ENCODE assay signal across 16 cellular contexts in genomic region chr3:47865192-47865591, GRCh38.
DNase-seq lines count a peak whose midpoint lies in the region; ATAC-seq and TF ChIP-seq lines count a peak whose summit lies in the region.
"Had no signal": no experiment of that assay in that cellular context is flagged by ENCODE, and none has a peak within 500 bp of the region (broad histone marks: within the 10 kb centered on the region; RNA-seq: fewer than 3 reads in every experiment).

No MANE protein-coding gene starts in this region.

- peaks cover 38% of the 10 kb centered on the region for H3K36me3 ChIP-seq in CD4-positive, CD25-positive, alpha-beta regulatory T cell (ENCODE audit: control insufficient read depth, insufficient read depth, low read length)
- peaks cover 75 to 79% of the 10 kb centered on the region in 2 experiments for H3K36me3 ChIP-seq in mesenchymal stem cell (ENCODE audit: control insufficient read depth in 1 of 2, insufficient read depth in 2 of 2, low read depth in 1 of 2, low read length in 2 of 2)

- H4K8ac ChIP-seq in H9 (replicated peaks; ENCODE audit: insufficient read length, low read depth, low read length) (no peak overlapping the region), mesenchymal stem cell (ENCODE audit: low read length) (no peak overlapping the region)

- H3K27ac ChIP-seq in CD4-positive, CD25-positive, alpha-beta regulatory T cell (ENCODE audit: insufficient read depth, low read length, poor library complexity, severe bottlenecking), result no peak overlapping the region
- no peak overlapping the region for H3K27ac ChIP-seq in H9 (ENCODE audit: insufficient read length, low read depth, low read length)
- no peak overlapping the region for H3K27ac ChIP-seq in mesenchymal stem cell (ENCODE audit: low read length, poor library complexity, severe bottlenecking)
- H3K27ac ChIP-seq: BLaER1 had no signal

- H3K9me3 ChIP-seq in CD4-positive, CD25-positive, alpha-beta regulatory T cell (ENCODE audit: control insufficient read depth in 2 of 2, low read length in 2 of 2), result no peaks in the 10 kb centered on the region
- H3K9me3 ChIP-seq in H9 (ENCODE audit: control insufficient read depth, low read depth, low read length) (no peaks in the 10 kb centered on the region), mesenchymal stem cell (ENCODE audit: control insufficient read depth, low read length) (no peaks in the 10 kb centered on the region)
- H3K9me3 ChIP-seq: BLaER1 had no signal

- no peaks in the 10 kb centered on the region for H3K23me2 ChIP-seq in H9 (ENCODE audit: insufficient read length, low read depth, low read length, poor library complexity, severe bottlenecking)

- no peaks in the 10 kb centered on the region for H3K27me3 Mint-ChIP-seq in CD4-positive, CD25-positive, alpha-beta regulatory T cell
- H3K27me3 Mint-ChIP-seq in H9 (ENCODE audit: low read depth), result no peaks in the 10 kb centered on the region
- H3K27me3 Mint-ChIP-seq: IgD-negative memory B cell; naive thymus-derived CD4-positive, alpha-beta T cell; stimulated activated naive CD8-positive, alpha-beta T cell treated with anti-CD3 and anti-CD28 coated beads, Interleukin-15, Interleukin-2, amounts not matched to agents 100 ng/mL and 50 ng/mL, for 24 hours had no signal

- WGBS in H9 (ENCODE audit: extremely low coverage, insufficient read length, low lambda C conversion rate), result no CpG with 5 or more reads among the region's 3 CpGs
- WGBS in mesenchymal stem cell, result 83% methylated on average over 3 of the region's 3 CpGs

- no peaks in the 10 kb centered on the region for H3K9me3 Mint-ChIP-seq in CD4-positive, CD25-positive, alpha-beta regulatory T cell
- no peaks in the 10 kb centered on the region for H3K9me3 Mint-ChIP-seq in H9
- H3K9me3 Mint-ChIP-seq: activated naive CD4-positive, alpha-beta T cell treated with anti-CD3 and anti-CD28 coated beads for 36 hours; IgD-negative memory B cell; naive thymus-derived CD4-positive, alpha-beta T cell; stimulated activated naive CD8-positive, alpha-beta T cell treated with anti-CD3 and anti-CD28 coated beads, Interleukin-15, Interleukin-2, amounts not matched to agents 100 ng/mL and 50 ng/mL, for 24 hours had no signal

- H3K79me1 ChIP-seq in H9 (ENCODE audit: insufficient read depth, low read depth, low read length, poor library complexity, severe bottlenecking) (no peaks in the 10 kb centered on the region), mesenchymal stem cell (replicated peaks; ENCODE audit: low read length, poor library complexity, severe bottlenecking) (peaks cover 40% of the 10 kb centered on the region)

- H3K4me2 ChIP-seq in H9 (ENCODE audit: insufficient read depth, insufficient read length, low read length) (no peak overlapping the region), mesenchymal stem cell (ENCODE audit: low read length, poor library complexity, severe bottlenecking) (no peak overlapping the region)
- H3K4me2 ChIP-seq: BLaER1 had no signal

- no peak for ATAC-seq in CD4-positive, CD25-positive, alpha-beta regulatory T cell (ENCODE audit: low read depth in 2 of 2)
- ATAC-seq in GM19395 (IDR thresholded peaks at IDR 0.05; ENCODE audit: unreplicated experiment), result no peak
- no peak for ATAC-seq in GM21619 (IDR thresholded peaks at IDR 0.05; ENCODE audit: unreplicated experiment)
- no peak for ATAC-seq in GM19351 (IDR thresholded peaks at IDR 0.05; ENCODE audit: unreplicated experiment)
- ATAC-seq: left colon; naive thymus-derived CD4-positive, alpha-beta T cell had no signal

- H2AK5ac ChIP-seq in H9 (ENCODE audit: insufficient read length, low read length) (no peak overlapping the region), mesenchymal stem cell (ENCODE audit: low read length, severe bottlenecking) (no peak overlapping the region)

- peak; percentile 24; the same call in 1 of the 3 replicates for TF ChIP-seq CTCF in H9 (conservative IDR thresholded peaks at IDR 0.05)
- TF ChIP-seq CTCF in astrocyte of the cerebellum (IDR thresholded peaks at IDR 0.05; ENCODE audit: low read depth, low read length, missing control alignments), result peak; percentile 23

- H3K4ac ChIP-seq in H9 (ENCODE audit: low read depth, low read length), result no peak overlapping the region
- no peak overlapping the region for H3K4ac ChIP-seq in mesenchymal stem cell (ENCODE audit: low read depth in 1 of 2, low read length in 2 of 2)

- H2AFZ ChIP-seq in H9 (ENCODE audit: low read length), result no peak overlapping the region
- H2AFZ ChIP-seq in mesenchymal stem cell (ENCODE audit: low read depth, low read length), result no peak overlapping the region

- H2BK15ac ChIP-seq in H9 (ENCODE audit: low read depth, low read length) (no peak overlapping the region), mesenchymal stem cell (ENCODE audit: low read depth, poor library complexity, severe bottlenecking) (no peak overlapping the region)

- H3T11ph ChIP-seq in H9 (ENCODE audit: low read length), result no peak overlapping the region

- no peak overlapping the region for H3K56ac ChIP-seq in H9 (ENCODE audit: insufficient read length, low read depth, low read length)

- no peak overlapping the region for H3K23ac ChIP-seq in H9 (ENCODE audit: insufficient read length, low read depth, low read length)
- H3K23ac ChIP-seq in mesenchymal stem cell (ENCODE audit: low read length in 2 of 2), result no peak overlapping the region

- no peak overlapping the region for H3K18ac ChIP-seq in H9 (ENCODE audit: insufficient read length, low read depth, low read length)
- H3K18ac ChIP-seq in mesenchymal stem cell (ENCODE audit: low read depth in 1 of 2, low read length in 2 of 2), result no peak overlapping the region

- H2BK12ac ChIP-seq in H9 (ENCODE audit: insufficient read length, low read depth, low read length) (no peak overlapping the region), mesenchymal stem cell (ENCODE audit: low read length in 2 of 2) (no peak overlapping the region)

- H3K4me3 ChIP-seq in CD4-positive, CD25-positive, alpha-beta regulatory T cell (ENCODE audit: low read depth, low read length), result no peak overlapping the region
- no peak overlapping the region for H3K4me3 ChIP-seq in astrocyte of the cerebellum (ENCODE audit: low read depth, low read length)
- H3K4me3 ChIP-seq in mesenchymal stem cell (ENCODE audit: insufficient read depth in 1 of 2, low read depth in 1 of 2, low read length in 2 of 2), result no peak overlapping the region
- H3K4me3 ChIP-seq: BLaER1 had no signal

- H3K27ac Mint-ChIP-seq in CD4-positive, CD25-positive, alpha-beta regulatory T cell, result peak overlapping the region in 2 of 3 donors; percentile 39 to 57
- peak overlapping the region in 2 of 3 experiments; percentile 27 to 76; a peak in 4 of 7 replicates for H3K27ac Mint-ChIP-seq in H9
- H3K27ac Mint-ChIP-seq: activated naive CD4-positive, alpha-beta T cell treated with anti-CD3 and anti-CD28 coated beads for 36 hours; stimulated activated naive CD8-positive, alpha-beta T cell treated with anti-CD3 and anti-CD28 coated beads, Interleukin-15, Interleukin-2, amounts not matched to agents 100 ng/mL and 50 ng/mL, for 24 hours had no signal

- no peak overlapping the region for H3K4me3 Mint-ChIP-seq in CD4-positive, CD25-positive, alpha-beta regulatory T cell
- no peak overlapping the region for H3K4me3 Mint-ChIP-seq in H9
- H3K4me3 Mint-ChIP-seq: activated naive CD4-positive, alpha-beta T cell treated with anti-CD3 and anti-CD28 coated beads for 36 hours; IgD-negative memory B cell; naive thymus-derived CD4-positive, alpha-beta T cell; stimulated activated naive CD8-positive, alpha-beta T cell treated with anti-CD3 and anti-CD28 coated beads, Interleukin-15, Interleukin-2, amounts not matched to agents 100 ng/mL and 50 ng/mL, for 24 hours had no signal

- no peaks in the 10 kb centered on the region for H4K20me1 ChIP-seq in H9 (ENCODE audit: control insufficient read depth, insufficient read depth, insufficient read length)
- H4K20me1 ChIP-seq: BLaER1 had no signal

- no peaks in the 10 kb centered on the region for H3K27me3 ChIP-seq in CD4-positive, CD25-positive, alpha-beta regulatory T cell (ENCODE audit: control insufficient read depth, insufficient read depth, low read length)
- H3K27me3 ChIP-seq in H9 (ENCODE audit: insufficient read depth, low read length) (no peaks in the 10 kb centered on the region), mesenchymal stem cell (ENCODE audit: control insufficient read depth in 1 of 2, insufficient read depth in 1 of 2, low read length in 2 of 2) (no peaks in the 10 kb centered on the region)
- H3K27me3 ChIP-seq: BLaER1 had no signal

- DNase-seq in CD4-positive, CD25-positive, alpha-beta regulatory T cell, result no peak
- no peak for DNase-seq in H9
- DNase-seq in astrocyte of the cerebellum (ENCODE audit: low read depth), result no peak
- DNase-seq in mesenchymal stem cell, result peak; percentile 26
- no peak for DNase-seq in NCI-H526 (lab: John Stamatoyannopoulos, UW)
- DNase-seq: activated naive CD4-positive, alpha-beta T cell treated with anti-CD3 and anti-CD28 coated beads for 36 hours; left colon; naive thymus-derived CD4-positive, alpha-beta T cell; NCI-H1105; NCI-H524 had no signal

- no peak overlapping the region for H4K5ac ChIP-seq in H9 (ENCODE audit: insufficient read length, low read depth, low read length)

- H2BK120ac ChIP-seq in H9 (ENCODE audit: low read depth, low read length, poor library complexity, severe bottlenecking) (no peak overlapping the region), mesenchymal stem cell (ENCODE audit: low read depth, low read length) (no peak overlapping the region)

- H3K4me1 ChIP-seq in CD4-positive, CD25-positive, alpha-beta regulatory T cell (ENCODE audit: control insufficient read depth, insufficient read depth, low read length, poor library complexity, severe bottlenecking), result no peaks in the 10 kb centered on the region
- no peaks in the 10 kb centered on the region for H3K4me1 ChIP-seq in H9 (ENCODE audit: insufficient read depth, low read length)
- H3K4me1 ChIP-seq in mesenchymal stem cell (ENCODE audit: control insufficient read depth, insufficient read depth, low read depth, low read length), result peaks cover 2% of the 10 kb centered on the region
- H3K4me1 ChIP-seq: BLaER1 had no signal

- in situ Hi-C loops in astrocyte of the cerebellum (cut with HindIII; ENCODE audit: low sequenced_read_pairs), result no loop called here

- no peak overlapping the region for H3K14ac ChIP-seq in H9 (ENCODE audit: insufficient read depth, low read length)
- H3K14ac ChIP-seq in mesenchymal stem cell (ENCODE audit: low read length in 2 of 2), result no peak overlapping the region

- H2BK5ac ChIP-seq in H9 (ENCODE audit: insufficient read length, low read length), result no peak overlapping the region
- no peak overlapping the region for H2BK5ac ChIP-seq in mesenchymal stem cell (ENCODE audit: low read depth, low read length, poor library complexity, severe bottlenecking)

- H2BK20ac ChIP-seq in H9 (ENCODE audit: low read depth, low read length, poor library complexity, severe bottlenecking), result no peak overlapping the region

- H3K4me1 Mint-ChIP-seq in CD4-positive, CD25-positive, alpha-beta regulatory T cell, result no peaks in the 10 kb centered on the region
- peaks cover 0 to 5% of the 10 kb centered on the region in 2 experiments; a peak in 1 of 4 replicates for H3K4me1 Mint-ChIP-seq in H9
- H3K4me1 Mint-ChIP-seq: IgD-negative memory B cell; naive thymus-derived CD4-positive, alpha-beta T cell had no signal

- H3K9ac ChIP-seq in H9 (ENCODE audit: extremely low read depth, insufficient read length, low read length), result no peak overlapping the region
- H3K9ac ChIP-seq in mesenchymal stem cell (ENCODE audit: low read length), result peak overlapping the region; percentile 22
- H3K9ac ChIP-seq: BLaER1 had no signal

- H4K91ac ChIP-seq in H9 (ENCODE audit: insufficient read length, low read depth, low read length) (no peak overlapping the region), mesenchymal stem cell (ENCODE audit: low read length) (no peak overlapping the region)

- H3K79me2 ChIP-seq in H9 (ENCODE audit: insufficient read depth, low read length), result no peaks in the 10 kb centered on the region

- peaks cover 39% of the 10 kb centered on the region for H3K36me3 Mint-ChIP-seq in CD4-positive, CD25-positive, alpha-beta regulatory T cell
- H3K36me3 Mint-ChIP-seq in H9 (ENCODE audit: insufficient read depth in 1 of 3, low read depth in 3 of 3), result peaks cover 24 to 63% (median 57%) of the 10 kb centered on the region in 3 experiments; a peak in 6 of 7 replicates
